Comparison of ENCODE assay signal across 8 cellular contexts in the genomic region with DNA sequence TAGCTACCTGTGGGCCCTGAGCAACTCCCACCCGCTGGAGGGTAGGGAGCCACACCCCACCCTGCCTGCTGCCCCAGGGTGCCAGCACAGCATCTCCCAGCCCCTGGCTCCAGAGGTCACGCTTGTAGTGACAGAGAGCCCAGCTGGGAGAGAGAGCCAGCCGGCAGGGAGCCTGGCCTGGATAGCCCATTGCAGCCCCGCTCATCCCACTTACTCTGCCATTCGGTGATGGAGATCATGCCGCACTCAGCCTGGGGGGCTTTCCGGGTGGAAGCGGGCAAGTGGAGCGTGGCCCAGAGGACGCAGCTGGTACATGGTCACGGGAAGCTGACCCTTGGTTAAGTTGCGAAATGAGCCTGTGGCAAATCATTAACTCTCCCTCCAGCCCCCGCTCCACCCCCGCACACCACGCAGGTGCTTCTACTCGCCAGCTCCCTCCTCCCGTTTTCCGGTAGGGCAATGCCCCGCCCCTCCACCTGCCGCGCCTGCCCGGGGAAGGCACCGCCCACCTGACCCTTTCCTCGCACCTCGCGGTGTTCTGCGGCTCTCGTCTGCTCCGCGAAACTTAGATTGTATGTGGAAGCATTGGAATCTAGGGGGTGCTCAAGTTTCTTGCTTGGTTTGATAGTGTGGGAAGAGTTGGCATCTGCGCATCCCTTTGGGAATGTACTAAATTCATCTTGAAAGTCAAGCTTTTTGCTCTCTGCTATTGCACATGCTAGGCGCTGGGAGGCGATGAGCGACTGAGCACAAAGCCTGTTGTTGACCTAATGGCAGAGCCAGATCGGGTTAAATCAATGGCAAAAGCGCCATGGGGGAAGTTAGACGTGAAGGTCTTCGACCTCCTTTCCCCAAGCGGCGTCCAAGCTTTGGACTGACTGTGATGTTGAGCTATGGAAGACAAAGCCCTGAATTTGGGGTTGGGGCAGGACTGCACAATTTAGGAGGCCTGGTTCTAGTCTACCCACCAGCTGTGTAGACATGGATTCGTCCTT. TPM values are rescaled to one million over a fixed set of nuclear protein-coding genes. Genes with fewer than 3 reads are reported as not detected.
DNase-seq lines count a peak whose midpoint lies in the region; ATAC-seq and TF ChIP-seq lines count a peak whose summit lies in the region.

Gene GOLT1A, minus strand, starts transcription at position 321 of the 995 bp plus-strand sequence. Its CDS starts 82 bp downstream, at position 239.

- H2AFZ ChIP-seq in H9 (ENCODE audit: low read length): peak within 1 kb of the TSS; percentile 89

- no peaks in the 10 kb centered on the region for H3K79me2 ChIP-seq in H9 (ENCODE audit: insufficient read depth, low read length)

- H3K4me3 Mint-ChIP-seq in H9 (peak within 1 kb of the TSS; percentile 74 to 80), endothelial cell (ENCODE audit: unreplicated experiment) (peak within 1 kb of the TSS; percentile 70)
- peak within 1 kb of the TSS; percentile 28 for H3K4me3 Mint-ChIP-seq in activated CD8-positive, alpha-beta T cell treated with anti-CD3 and anti-CD28 coated beads for 36 hours

- no peak within 1 kb of the TSS for H4K5ac ChIP-seq in H9 (ENCODE audit: insufficient read length, low read depth, low read length)

- no peaks in the 10 kb centered on the region for H3K9me3 ChIP-seq in H9 (ENCODE audit: control insufficient read depth, low read depth, low read length)

- CTCF ChIA-PET in activated CD8-positive, alpha-beta T cell treated with anti-CD3 and anti-CD28 coated beads for 36 hours (lab: Charles Lee): interaction anchor here (0.5 to 5.1 kb wide), 19 partner anchors 8 to 289 kb away, joined by 3 to 41 read pairs (median 5); partner anchors contain the start of gene PLEKHA6

- WGBS in H9 (ENCODE audit: extremely low coverage, insufficient read length, low lambda C conversion rate): no CpG with 5 or more reads among the region's 41 CpGs

- H3K4me2 ChIP-seq in H9 (ENCODE audit: insufficient read depth, insufficient read length, low read length): peak within 1 kb of the TSS; percentile 34

- H3K27ac Mint-ChIP-seq in H9 (peak within 1 kb of the TSS in 1 of 3 experiments; percentile 90; a peak in 3 of 7 replicates), endothelial cell (ENCODE audit: unreplicated experiment) (no peak within 1 kb of the TSS)
- H3K27ac Mint-ChIP-seq in activated CD8-positive, alpha-beta T cell treated with anti-CD3 and anti-CD28 coated beads for 36 hours: no peak within 1 kb of the TSS

- H2BK20ac ChIP-seq in H9 (ENCODE audit: low read depth, low read length, poor library complexity, severe bottlenecking): no peak within 1 kb of the TSS

- H3K36me3 Mint-ChIP-seq in H9 (ENCODE audit: insufficient read depth in 1 of 3, low read depth in 3 of 3) (no peaks in the 10 kb centered on the region), endothelial cell (ENCODE audit: low read depth, unreplicated experiment) (no peaks in the 10 kb centered on the region)
- no peaks in the 10 kb centered on the region for H3K36me3 Mint-ChIP-seq in activated CD8-positive, alpha-beta T cell treated with anti-CD3 and anti-CD28 coated beads for 36 hours (ENCODE audit: low read depth)

- H3K4me1 Mint-ChIP-seq in H9 (peaks cover 4 to 6% of the 10 kb centered on the region in 2 experiments; a peak in 2 of 4 replicates), endothelial cell (ENCODE audit: unreplicated experiment) (peaks cover 3% of the 10 kb centered on the region)
- peaks cover 13% of the 10 kb centered on the region for H3K4me1 Mint-ChIP-seq in activated CD8-positive, alpha-beta T cell treated with anti-CD3 and anti-CD28 coated beads for 36 hours (ENCODE audit: low read depth)

- peaks cover 3% of the 10 kb centered on the region; the same call in 1 of the 2 replicates for H3K4me1 ChIP-seq in H9 (ENCODE audit: insufficient read depth, low read length)

- H3K27me3 ChIP-seq in H9 (ENCODE audit: insufficient read depth, low read length): no peaks in the 10 kb centered on the region

- no peak within 1 kb of the TSS for H3K4ac ChIP-seq in H9 (ENCODE audit: low read depth, low read length)

- H3K9me3 Mint-ChIP-seq in H9 (no peaks in the 10 kb centered on the region), endothelial cell (ENCODE audit: unreplicated experiment) (no peaks in the 10 kb centered on the region)
- H3K9me3 Mint-ChIP-seq in activated CD8-positive, alpha-beta T cell treated with anti-CD3 and anti-CD28 coated beads for 36 hours: no peaks in the 10 kb centered on the region

- H2BK120ac ChIP-seq in H9 (ENCODE audit: low read depth, low read length, poor library complexity, severe bottlenecking): no peak within 1 kb of the TSS

- H4K91ac ChIP-seq in H9 (ENCODE audit: insufficient read length, low read depth, low read length): no peak within 1 kb of the TSS

- no peak within 1 kb of the TSS for H3T11ph ChIP-seq in H9 (ENCODE audit: low read length)

- H3K23ac ChIP-seq in H9 (ENCODE audit: insufficient read length, low read depth, low read length): no peak within 1 kb of the TSS

- 0 out of 2 replicates have a peak within 1 kb of the TSS, but pooled peaks have one; percentile 40 for H3K14ac ChIP-seq in H9 (ENCODE audit: insufficient read depth, low read length)

- no peaks in the 10 kb centered on the region for H3K79me1 ChIP-seq in H9 (ENCODE audit: insufficient read depth, low read depth, low read length, poor library complexity, severe bottlenecking)

- peak; percentile 81 for TF ChIP-seq CTCF in H9 (conservative IDR thresholded peaks at IDR 0.05)
- TF ChIP-seq CTCF in activated CD8-positive, alpha-beta T cell treated with anti-CD3 and anti-CD28 coated beads for 36 hours (IDR thresholded peaks at IDR 0.05): peak; percentile 62
- TF ChIP-seq CTCF in endothelial cell (IDR thresholded peaks at IDR 0.05; ENCODE audit: unreplicated experiment): peak; percentile 46

- intact Hi-C loops in activated CD8-positive, alpha-beta T cell treated with anti-CD3 and anti-CD28 coated beads for 36 hours (cut with micrococcal nuclease): no loop called here

- no peak within 1 kb of the TSS for H3K56ac ChIP-seq in H9 (ENCODE audit: insufficient read length, low read depth, low read length)

- peak; percentile 86 for ATAC-seq in activated CD8-positive, alpha-beta T cell treated with anti-CD3 and anti-CD28 coated beads for 36 hours
- no peak for ATAC-seq in GM21515 (IDR thresholded peaks at IDR 0.05; ENCODE audit: unreplicated experiment)

- no peak within 1 kb of the TSS for H2AK5ac ChIP-seq in H9 (ENCODE audit: insufficient read length, low read length)

- DNase-seq in COLO829 (ENCODE audit: low spot score): peak; percentile 70
- peak; percentile 94 for DNase-seq in H9
- DNase-seq in NCI-H187 (lab: John Stamatoyannopoulos, UW): peak; percentile 91 to 93
- DNase-seq in activated CD8-positive, alpha-beta T cell treated with anti-CD3 and anti-CD28 coated beads for 36 hours: peak; percentile 67
- peak; percentile 60 for DNase-seq in endothelial cell (ENCODE audit: low spot score)
- DNase-seq in medulla oblongata (ENCODE audit: extremely low spot score): peak; percentile 85
- DNase-seq in stimulated activated CD8-positive, alpha-beta memory T cell treated with anti-CD3 and anti-CD28 coated beads, Interleukin-4, amount 100 ng/mL, for 48 hours: peak; percentile 56

- H3K23me2 ChIP-seq in H9 (ENCODE audit: insufficient read length, low read depth, low read length, poor library complexity, severe bottlenecking): peaks cover 11% of the 10 kb centered on the region

- no peak within 1 kb of the TSS for H2BK12ac ChIP-seq in H9 (ENCODE audit: insufficient read length, low read depth, low read length)

- H3K9ac ChIP-seq in H9 (ENCODE audit: extremely low read depth, insufficient read length, low read length): peak within 1 kb of the TSS; percentile 46

- H3K27ac ChIP-seq in H9 (ENCODE audit: insufficient read length, low read depth, low read length): no peak within 1 kb of the TSS

- H4K20me1 ChIP-seq in H9 (ENCODE audit: control insufficient read depth, insufficient read depth, insufficient read length): no peaks in the 10 kb centered on the region

- H3K18ac ChIP-seq in H9 (ENCODE audit: insufficient read length, low read depth, low read length): peak within 1 kb of the TSS; percentile 58

- POLR2A ChIA-PET in activated CD8-positive, alpha-beta T cell treated with anti-CD3 and anti-CD28 coated beads for 36 hours (lab: Charles Lee): no interaction called here

- no peak within 1 kb of the TSS for H2BK15ac ChIP-seq in H9 (ENCODE audit: low read depth, low read length)

- peaks cover 6% of the 10 kb centered on the region for H3K27me3 Mint-ChIP-seq in H9 (ENCODE audit: low read depth)
- peaks cover 3% of the 10 kb centered on the region for H3K27me3 Mint-ChIP-seq in activated CD8-positive, alpha-beta T cell treated with anti-CD3 and anti-CD28 coated beads for 36 hours
- H3K27me3 Mint-ChIP-seq in endothelial cell (ENCODE audit: unreplicated experiment): peaks cover 3% of the 10 kb centered on the region

- no peak within 1 kb of the TSS for H4K8ac ChIP-seq in H9 (replicated peaks; ENCODE audit: insufficient read length, low read depth, low read length)

- H2BK5ac ChIP-seq in H9 (ENCODE audit: insufficient read length, low read length): no peak within 1 kb of the TSS

RNA-seq across cellular contexts. Expression of gene GOLT1A, which starts in this region (rescaled TPM):
- total RNA-seq in H9 (2021): 4.2 and 6.3 TPM in 2 replicates
- not detected for total RNA-seq in activated CD8-positive, alpha-beta T cell treated with anti-CD3 and anti-CD28 coated beads for 36 hours
- 0.51 TPM for total RNA-seq in endothelial cell (ENCODE audit: unreplicated experiment)

Comparison
In these comparisons a context has a peak if more than half of its experiments do, and no peak if none do; other contexts are left out.
1. Peak in DNase-seq and ATAC-seq in activated CD8-positive, alpha-beta T cell treated with anti-CD3 and anti-CD28 coated beads for 36 hours; RNA of the gene not detected or under 1 TPM.
2. Peak in DNase-seq in endothelial cell; RNA of the gene not detected or under 1 TPM.